In the genomic region with DNA sequence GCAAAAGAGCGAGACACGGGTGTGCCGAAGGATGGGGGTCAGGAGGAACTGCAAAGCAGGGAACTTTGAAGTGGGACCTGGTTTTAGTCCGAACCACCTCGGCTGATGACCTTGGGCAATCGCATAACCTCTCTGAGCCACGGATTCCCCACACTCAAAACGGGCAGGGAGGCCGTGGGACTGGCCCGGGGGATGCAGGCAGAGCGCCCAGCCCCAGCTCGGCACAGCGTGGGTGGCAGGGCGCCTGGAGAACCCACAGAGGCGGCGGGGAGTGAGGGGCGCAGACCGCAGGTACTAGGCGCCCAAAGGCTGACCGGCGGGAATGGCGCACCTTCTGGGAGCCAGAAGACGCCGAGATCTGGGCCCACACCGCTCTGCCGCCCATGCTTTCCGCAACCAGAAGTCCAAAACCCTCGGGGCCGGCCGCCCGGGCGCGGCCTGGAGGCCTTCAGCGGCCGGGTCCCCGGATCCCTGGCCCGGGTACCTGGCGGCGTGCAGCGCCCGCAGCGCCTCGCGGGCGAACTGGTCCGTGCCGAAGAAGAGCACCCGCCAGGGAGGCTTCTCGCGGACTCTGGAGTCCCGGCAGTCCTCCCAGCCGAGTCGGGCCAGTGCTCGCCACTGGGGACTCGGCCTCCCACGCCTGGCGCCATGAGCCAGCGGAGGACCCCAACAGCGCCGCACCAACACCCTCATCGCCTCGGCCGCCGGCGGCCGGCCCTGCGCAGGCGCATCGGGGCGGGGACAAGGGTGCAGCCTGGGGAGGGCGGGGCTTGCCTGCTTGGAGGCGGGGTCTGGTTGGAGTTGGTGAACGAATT, we compare ENCODE assay signal across 8 cellular contexts. TPM values are rescaled to one million over a fixed set of nuclear protein-coding genes. Genes with fewer than 3 reads are reported as not detected.
DNase-seq lines count a peak whose midpoint lies in the region; ATAC-seq and TF ChIP-seq lines count a peak whose summit lies in the region.

Gene MTFMT (minus strand): TSS at position 719 of the 815 bp plus-strand sequence. CDS start 26 bp downstream, at position 693.

- H3K4me3 ChIP-seq in Caco-2 (ENCODE audit: low read depth, low read length) (peak within 1 kb of the TSS; percentile 72), IMR-90 (ENCODE audit: insufficient read depth, low read depth, low read length) (peak within 1 kb of the TSS; percentile 81), fibroblast of pulmonary artery (replicated peaks; ENCODE audit: low read depth, low read length) (peak within 1 kb of the TSS; percentile 86)

- H3K23ac ChIP-seq in IMR-90 (ENCODE audit: low read depth, low read length) = peak within 1 kb of the TSS; percentile 79; the same call in 1 of the 2 replicates

- POLR2A ChIA-PET in Caco-2 (lab: Charles Lee) (no interaction called here), IMR-90 (lab: Charles Lee; ENCODE audit: unreplicated experiment) (no interaction called here), RWPE1 (lab: Yijun Ruan, JAX; ENCODE audit: low non-redundant PET) (no interaction called here)

- H3K27me3 ChIP-seq in Caco-2 (replicated peaks; ENCODE audit: control insufficient read depth, insufficient read depth, low read length) = no peaks in the 10 kb centered on the region
- H3K27me3 ChIP-seq in IMR-90 (ENCODE audit: control insufficient read depth, insufficient read depth, low read length) = no peaks in the 10 kb centered on the region

- peak within 1 kb of the TSS; percentile 88 for H3K14ac ChIP-seq in IMR-90 (replicated peaks; ENCODE audit: low read depth, low read length)

- peak within 1 kb of the TSS; percentile 80 for H3K9ac ChIP-seq in IMR-90 (ENCODE audit: low read depth, low read length)

- dilution Hi-C loops in IMR-90 (cut with HindIII; ENCODE audit: low sequenced_read_pairs, unreplicated experiment) = no loop called here

- peak within 1 kb of the TSS; percentile 16 for H3K18ac ChIP-seq in IMR-90 (ENCODE audit: low read depth, low read length)

- H3K36me3 ChIP-seq in Caco-2 (ENCODE audit: control insufficient read depth, insufficient read depth, low read length) (no peaks in the 10 kb centered on the region), IMR-90 (ENCODE audit: control insufficient read depth, insufficient read depth, low read length) (peaks cover 9% of the 10 kb centered on the region)

- H3K9me3 ChIP-seq in Caco-2 (no peaks in the 10 kb centered on the region), IMR-90 (ENCODE audit: control insufficient read depth, insufficient read depth, low read length) (no peaks in the 10 kb centered on the region)

- DNase-seq in Caco-2 = peak; percentile 85 to 91
- peak; percentile 99 for DNase-seq in GM20000 (ENCODE audit: low spot score)
- peak; percentile 68 for DNase-seq in IMR-90
- DNase-seq in RWPE1 (ENCODE audit: low spot score) = peak; percentile 98
- peak; percentile 84 for DNase-seq in activated T-helper 2 cell treated with anti-CD3 and anti-CD28 coated beads, Interferon-gamma antibody, Interleukin-2, Interleukin-4, amounts not matched to agents 10 μg/mL and 5 μg/mL and 100 μg/mL, durations not matched to agents 14 hours and 24 hours and 36 hours (ENCODE audit: low spot score)
- DNase-seq in fibroblast of pulmonary artery (ENCODE audit: low read depth) = peak; percentile 78
- DNase-seq in stimulated activated naive CD4-positive, alpha-beta T cell treated with Interleukin-2 at 50 U/mL for 16 hours (lab: John Stamatoyannopoulos, UW) = peak; percentile 91

- 1% methylated on average over 35 of the region's 73 CpGs; no CpG with 5 or more reads in 1 of the 2 experiments for WGBS in IMR-90 (ENCODE audit: extremely low coverage in 2 of 2, insufficient read length in 1 of 2), 2 experiments

- CTCF ChIA-PET in Caco-2 (lab: Charles Lee) = no interaction called here
- CTCF ChIA-PET in IMR-90 (lab: Yijun Ruan, JAX) = no interaction called here
- CTCF ChIA-PET in RWPE1 (lab: Yijun Ruan, JAX) = no interaction called here

- H3K9me1 ChIP-seq in IMR-90 (ENCODE audit: insufficient read depth, low read length) = peaks cover 8% of the 10 kb centered on the region; the same call in 1 of the 2 replicates

- peak; percentile 97 for ATAC-seq in IMR-90 (ENCODE audit: low read depth)

- H2AK5ac ChIP-seq in IMR-90 (ENCODE audit: low read depth, low read length) = no peak within 1 kb of the TSS; the same call in 1 of the 2 replicates

- peak within 1 kb of the TSS; percentile 19; the same call in 1 of the 2 replicates for H3K56ac ChIP-seq in IMR-90 (ENCODE audit: extremely low read depth, insufficient read depth, low read length)

- no peaks in the 10 kb centered on the region for H3K9me3 Mint-ChIP-seq in Caco-2 (ENCODE audit: unreplicated experiment)
- H3K9me3 Mint-ChIP-seq in activated T-helper 2 cell treated with anti-CD3 and anti-CD28 coated beads, Interferon-gamma antibody, Interleukin-2, Interleukin-4, amounts not matched to agents 10 μg/mL and 5 μg/mL and 100 μg/mL, durations not matched to agents 14 hours and 24 hours and 36 hours = no peaks in the 10 kb centered on the region
- no peaks in the 10 kb centered on the region for H3K9me3 Mint-ChIP-seq in nephron

- peak within 1 kb of the TSS; percentile 97 for H2AFZ ChIP-seq in IMR-90 (replicated peaks; ENCODE audit: low read length, poor library complexity)

- intact Hi-C loops in Caco-2 (cut with micrococcal nuclease; ENCODE audit: unreplicated experiment) = no loop called here
- intact Hi-C loops in IMR-90 (cut with micrococcal nuclease) = loop anchor here (5.0 kb wide), 1 partner anchor 187 kb away; the partner anchor contains the start of gene PLEKHO2
- intact Hi-C loops in activated T-helper 2 cell treated with anti-CD3 and anti-CD28 coated beads, Interferon-gamma antibody, Interleukin-2, Interleukin-4, amounts not matched to agents 10 μg/mL and 5 μg/mL and 100 μg/mL, durations not matched to agents 14 hours and 24 hours and 36 hours (cut with micrococcal nuclease) = no loop called here

- no peak within 1 kb of the TSS; the same call in 1 of the 2 replicates for H4K91ac ChIP-seq in IMR-90 (ENCODE audit: insufficient read depth, low read depth, low read length)

- H2BK120ac ChIP-seq in IMR-90 (ENCODE audit: low read depth, low read length) = no peak within 1 kb of the TSS

- H3K4me1 ChIP-seq in Caco-2 = peaks cover 25% of the 10 kb centered on the region
- H3K4me1 ChIP-seq in IMR-90 (ENCODE audit: control insufficient read depth, insufficient read depth, low read length) = peaks cover 2% of the 10 kb centered on the region; the same call in 1 of the 2 replicates

- H2BK15ac ChIP-seq in IMR-90 (ENCODE audit: low read depth, low read length) = no peak within 1 kb of the TSS

- H3K4ac ChIP-seq in IMR-90 (ENCODE audit: low read depth, low read length) = peak within 1 kb of the TSS; percentile 69; the same call in 1 of the 2 replicates

- H3K4me1 Mint-ChIP-seq in Caco-2 (ENCODE audit: low read depth, unreplicated experiment) (peaks cover 7% of the 10 kb centered on the region), nephron (peaks cover 22% of the 10 kb centered on the region)
- H3K4me1 Mint-ChIP-seq in activated T-helper 2 cell treated with anti-CD3 and anti-CD28 coated beads, Interferon-gamma antibody, Interleukin-2, Interleukin-4, amounts not matched to agents 10 μg/mL and 5 μg/mL and 100 μg/mL, durations not matched to agents 14 hours and 24 hours and 36 hours (ENCODE audit: low read depth) = peaks cover 21% of the 10 kb centered on the region

- peaks cover 24% of the 10 kb centered on the region for H3K36me3 Mint-ChIP-seq in Caco-2 (ENCODE audit: insufficient read depth, unreplicated experiment)
- peaks cover 25% of the 10 kb centered on the region for H3K36me3 Mint-ChIP-seq in activated T-helper 2 cell treated with anti-CD3 and anti-CD28 coated beads, Interferon-gamma antibody, Interleukin-2, Interleukin-4, amounts not matched to agents 10 μg/mL and 5 μg/mL and 100 μg/mL, durations not matched to agents 14 hours and 24 hours and 36 hours (ENCODE audit: low read depth)
- H3K36me3 Mint-ChIP-seq in nephron (ENCODE audit: low read depth) = peaks cover 18% of the 10 kb centered on the region

- no peak for TF ChIP-seq RAD21 in IMR-90 (IDR thresholded peaks at IDR 0.05; ENCODE audit: low read length)

- peak within 1 kb of the TSS; percentile 84 for H4K5ac ChIP-seq in IMR-90 (ENCODE audit: low read depth, low read length)

- peak within 1 kb of the TSS; percentile 65 for H3K27ac Mint-ChIP-seq in Caco-2 (ENCODE audit: unreplicated experiment)
- peak within 1 kb of the TSS; percentile 91 for H3K27ac Mint-ChIP-seq in activated T-helper 2 cell treated with anti-CD3 and anti-CD28 coated beads, Interferon-gamma antibody, Interleukin-2, Interleukin-4, amounts not matched to agents 10 μg/mL and 5 μg/mL and 100 μg/mL, durations not matched to agents 14 hours and 24 hours and 36 hours
- H3K27ac Mint-ChIP-seq in nephron = peak within 1 kb of the TSS in 2 of 3 experiments; percentile 1 to 49

- peak within 1 kb of the TSS; percentile 42 to 72; a peak in 2 of 4 replicates for H4K8ac ChIP-seq in IMR-90 (ENCODE audit: low read depth in 2 of 2, low read length in 2 of 2)

- no peaks in the 10 kb centered on the region for H3K27me3 Mint-ChIP-seq in Caco-2 (ENCODE audit: insufficient read depth, unreplicated experiment)
- H3K27me3 Mint-ChIP-seq in activated T-helper 2 cell treated with anti-CD3 and anti-CD28 coated beads, Interferon-gamma antibody, Interleukin-2, Interleukin-4, amounts not matched to agents 10 μg/mL and 5 μg/mL and 100 μg/mL, durations not matched to agents 14 hours and 24 hours and 36 hours (ENCODE audit: low read depth) = peaks cover 14% of the 10 kb centered on the region
- H3K27me3 Mint-ChIP-seq in nephron (ENCODE audit: low read depth) = peaks cover 9% of the 10 kb centered on the region

- H3K4me3 Mint-ChIP-seq in Caco-2 (ENCODE audit: unreplicated experiment) (peak within 1 kb of the TSS; percentile 84), nephron (peak within 1 kb of the TSS; percentile 88 to 91 (median 89))
- peak within 1 kb of the TSS; percentile 99 for H3K4me3 Mint-ChIP-seq in activated T-helper 2 cell treated with anti-CD3 and anti-CD28 coated beads, Interferon-gamma antibody, Interleukin-2, Interleukin-4, amounts not matched to agents 10 μg/mL and 5 μg/mL and 100 μg/mL, durations not matched to agents 14 hours and 24 hours and 36 hours (ENCODE audit: low read depth)

- 0 out of 2 replicates have a peak, but pooled peaks have one; percentile 44 for TF ChIP-seq POLR2A in IMR-90 (IDR thresholded peaks at IDR 0.05; ENCODE audit: low read depth, low read length)

- peak within 1 kb of the TSS; percentile 57 for H2BK5ac ChIP-seq in IMR-90 (ENCODE audit: low read depth, low read length, poor library complexity, severe bottlenecking)

- peaks cover 12 to 19% of the 10 kb centered on the region in 2 experiments; a peak in 3 of 4 replicates for H3K79me1 ChIP-seq in IMR-90 (ENCODE audit: low read depth in 1 of 2, low read length in 2 of 2)

- peak within 1 kb of the TSS; percentile 76 for H2AK9ac ChIP-seq in IMR-90 (replicated peaks; ENCODE audit: low read depth, low read length, poor library complexity)

- TF ChIP-seq CTCF in Caco-2 (IDR thresholded peaks at IDR 0.05; ENCODE audit: insufficient read depth in 1 of 2, low read depth in 1 of 2, low read length in 1 of 2, severe bottlenecking in 1 of 2, unreplicated experiment in 1 of 2) (no peak), GM20000 (IDR thresholded peaks at IDR 0.05; ENCODE audit: extremely low read depth, missing control alignments) (no peak), IMR-90 (conservative IDR thresholded peaks at IDR 0.05; ENCODE audit: low read depth, low read length) (no peak), RWPE1 (conservative IDR thresholded peaks at IDR 0.05; ENCODE audit: low read depth) (no peak), fibroblast of pulmonary artery (IDR thresholded peaks at IDR 0.05; ENCODE audit: low read length, missing control alignments) (no peak), nephron (IDR thresholded peaks at IDR 0.05; ENCODE audit: unreplicated experiment in 3 of 3) (no peak)

- peak within 1 kb of the TSS; percentile 66 for H3K27ac ChIP-seq in IMR-90 (ENCODE audit: insufficient read depth, low read length)
- peak within 1 kb of the TSS; percentile 66 for H3K27ac ChIP-seq in RWPE1

- H4K20me1 ChIP-seq in IMR-90 (ENCODE audit: insufficient read depth, low read length) = 0 out of 2 replicates have a peak, but pooled peaks cover 8% of the 10 kb centered on the region

- in situ Hi-C loops in IMR-90 (cut with MboI; ENCODE audit: low sequenced_read_pairs) = no loop called here

- BruUV-seq in Caco-2 (replicated peaks; lab: Mats Ljungman, UMichigan) (no TSS peak), IMR-90 (replicated peaks; lab: Mats Ljungman, UMichigan) (no TSS peak)

- H2BK20ac ChIP-seq in IMR-90 (ENCODE audit: low read depth, low read length) = no peak within 1 kb of the TSS

- peak within 1 kb of the TSS; percentile 100 for H3K4me2 ChIP-seq in IMR-90 (ENCODE audit: low read depth, low read length)

RNA-seq across cellular contexts. Expression of gene MTFMT, which starts in this region (rescaled TPM):
- total RNA-seq in Caco-2 (2022) (24.7 and 29.9 TPM in 2 replicates), IMR-90 (2012; rRNA removed) (19.4 and 21.3 TPM in 2 replicates)
- 7.3 and 8.9 TPM in 2 replicates for polyA plus RNA-seq in IMR-90 (2012; rRNA removed)
- polyA plus RNA-seq in IMR-90 (2012; cell fraction: cytosol; rRNA removed) = 7.2 and 8.9 TPM in 2 replicates
- polyA plus RNA-seq in IMR-90 (2012; cell fraction: nucleus; rRNA removed; ENCODE audit: low replicate concordance) = 4.7 and 5.9 TPM in 2 replicates
- 22.7 and 23.4 TPM in 2 replicates for total RNA-seq in activated T-helper 2 cell treated with anti-CD3 and anti-CD28 coated beads, Interferon-gamma antibody, Interleukin-2, Interleukin-4, amounts not matched to agents 10 μg/mL and 5 μg/mL and 100 μg/mL, durations not matched to agents 14 hours and 24 hours and 36 hours

Comparison
In these comparisons a context has a peak if more than half of its experiments do, and no peak if none do; other contexts are left out.
1. Peak in every context shown above with its lines: DNase-seq, ATAC-seq, H3K4me3 ChIP-seq and H3K27ac ChIP-seq.
2. H3K27ac Mint-ChIP-seq: peak in every context shown above with its lines; median percentile 91 in activated T-helper 2 cell treated with anti-CD3 and anti-CD28 coated beads, Interferon-gamma antibody, Interleukin-2, Interleukin-4, amounts not matched to agents 10 μg/mL and 5 μg/mL and 100 μg/mL, durations not matched to agents 14 hours and 24 hours and 36 hours; 65 in Caco-2; 25 in nephron.